Comparison of ENCODE assay signal across 8 cellular contexts in the genomic region with DNA sequence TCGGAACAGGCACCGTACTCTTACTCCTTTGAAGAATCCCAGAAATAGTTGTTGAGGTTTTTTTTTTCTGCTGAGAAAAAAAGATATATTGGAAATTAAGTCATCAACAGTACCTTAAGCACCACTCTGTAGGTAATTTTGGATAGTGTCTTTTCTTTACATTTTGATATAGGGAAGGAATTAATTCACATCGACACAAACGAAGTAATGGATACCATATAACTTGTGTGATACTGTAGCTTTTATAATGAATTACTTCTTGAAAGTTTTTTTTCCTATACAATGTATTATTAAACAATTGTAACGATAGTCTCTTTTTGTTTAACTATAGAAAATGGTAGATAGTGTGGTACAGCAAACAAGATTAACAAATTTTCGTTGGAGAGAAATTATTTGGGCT. TPM values are rescaled to one million over a fixed set of nuclear protein-coding genes. Genes with fewer than 3 reads are reported as not detected.
DNase-seq lines count a peak whose midpoint lies in the region; ATAC-seq and TF ChIP-seq lines count a peak whose summit lies in the region.

No MANE protein-coding gene starts in this region.

- intact Hi-C loops in HCT116 (cut with micrococcal nuclease): loop anchor here (1.0 to 2.0 kb wide), 4 partner anchors 290 to 558 kb away; no protein-coding TSS in a partner anchor

- peak overlapping the region; percentile 74 for H3K4me3 Mint-ChIP-seq in activated T-helper 17 cell treated with anti-CD3 and anti-CD28 coated beads, Interleukin-2, amount 50 U/mL, for 72 hours
- peak overlapping the region; percentile 87 for H3K4me3 Mint-ChIP-seq in stimulated activated memory B cell treated with anti-CD40 and anti-IgM and Interleukin-4, amounts not matched to agents 10 μg/mL and 1 μg/mL and 100 μg/mL, for 72 hours

- POLR2A ChIA-PET in HCT116 (lab: Charles Lee): no interaction called here

- H3K4me2 ChIP-seq in HCT116 (ENCODE audit: low read length): peak overlapping the region; percentile 82

- RAD21 ChIA-PET in HCT116 (lab: Charles Lee; ENCODE audit: low non-redundant PET in 1 of 2, low total read pairs in 2 of 2, uncharacterized antibody in 2 of 2, unreplicated experiment in 2 of 2): no interaction called here

- H3K9ac ChIP-seq in HCT116 (ENCODE audit: low read length): no peak overlapping the region
- peak overlapping the region; percentile 60 for H3K9ac ChIP-seq in iPS-18a (ENCODE audit: low read length)

- no peak for TF ChIP-seq RAD21 in HCT116 (IDR thresholded peaks at IDR 0.05; ENCODE audit: low read depth)

- TF ChIP-seq POLR2A in HCT116 (IDR thresholded peaks at IDR 0.05; ENCODE audit: borderline replicate concordance, extremely low read depth, insufficient read depth, insufficient read length): no peak

- no peak overlapping the region for H3K4me3 ChIP-seq in HCT116 (replicated peaks in 1 of 2; ENCODE audit: low read depth in 1 of 2, low read length in 2 of 2)
- peak overlapping the region; percentile 67 for H3K4me3 ChIP-seq in iPS-18a (ENCODE audit: low read length)

- H3K9me3 ChIP-seq in HCT116 (ENCODE audit: control insufficient read depth in 1 of 2, insufficient read depth in 1 of 2, low read depth in 1 of 2, low read length in 2 of 2): no peaks in the 10 kb centered on the region
- H3K9me3 ChIP-seq in iPS-18a (ENCODE audit: control insufficient read depth, low read depth, low read length): no peaks in the 10 kb centered on the region

- no peaks in the 10 kb centered on the region for H3K9me3 Mint-ChIP-seq in activated T-helper 17 cell treated with anti-CD3 and anti-CD28 coated beads, Interleukin-2, amount 50 U/mL, for 72 hours
- no peaks in the 10 kb centered on the region for H3K9me3 Mint-ChIP-seq in stimulated activated memory B cell treated with anti-CD40 and anti-IgM and Interleukin-4, amounts not matched to agents 10 μg/mL and 1 μg/mL and 100 μg/mL, for 72 hours

- CTCF ChIA-PET in HCT116 (lab: Charles Lee): interaction anchor here (0.9 to 1.1 kb wide), 3 partner anchors 10 to 376 kb away, joined by 3 to 10 read pairs (median 3); no protein-coding TSS in a partner anchor

- no TSS peak for BruUV-seq in HCT116 (replicated peaks; lab: Mats Ljungman, UMichigan)

- H3K79me2 ChIP-seq in HCT116 (ENCODE audit: insufficient read depth, low read length): no peaks in the 10 kb centered on the region

- peaks cover 49% of the 10 kb centered on the region for H3K27me3 Mint-ChIP-seq in activated T-helper 17 cell treated with anti-CD3 and anti-CD28 coated beads, Interleukin-2, amount 50 U/mL, for 72 hours
- peaks cover 12% of the 10 kb centered on the region for H3K27me3 Mint-ChIP-seq in stimulated activated memory B cell treated with anti-CD40 and anti-IgM and Interleukin-4, amounts not matched to agents 10 μg/mL and 1 μg/mL and 100 μg/mL, for 72 hours

- H3K4me1 ChIP-seq in HCT116 (ENCODE audit: control insufficient read depth in 1 of 2, insufficient read depth in 2 of 2, low read length in 2 of 2) (peaks cover 0 to 13% of the 10 kb centered on the region in 2 experiments; a peak in 3 of 4 replicates), iPS-18a (ENCODE audit: control insufficient read depth, low read depth, low read length) (peaks cover 17% of the 10 kb centered on the region)

- H4K20me1 ChIP-seq in HCT116 (ENCODE audit: insufficient read depth): no peaks in the 10 kb centered on the region

- ATAC-seq in HCT116: no peak
- no peak for ATAC-seq in activated T-helper 17 cell treated with anti-CD3 and anti-CD28 coated beads, Interleukin-2, amount 50 U/mL, for 72 hours (replicated peaks)
- ATAC-seq in stimulated activated memory B cell treated with anti-CD40 and anti-IgM and Interleukin-4, amounts not matched to agents 10 μg/mL and 1 μg/mL and 100 μg/mL, for 72 hours: no peak
- ATAC-seq in HG02571 (IDR thresholded peaks at IDR 0.05; ENCODE audit: unreplicated experiment): no peak
- no peak for ATAC-seq in HG03439 (IDR thresholded peaks at IDR 0.05; ENCODE audit: unreplicated experiment)

- H3K27me3 ChIP-seq in HCT116 (ENCODE audit: insufficient read depth, low read length) (no peaks in the 10 kb centered on the region), iPS-18a (ENCODE audit: control insufficient read depth, insufficient read depth, low read length) (peaks cover 10% of the 10 kb centered on the region)

- H3K36me3 ChIP-seq in HCT116 (ENCODE audit: control insufficient read depth in 1 of 2, insufficient read depth in 2 of 2, low read length in 2 of 2) (no peaks in the 10 kb centered on the region), iPS-18a (ENCODE audit: control insufficient read depth, low read depth, low read length) (no peaks in the 10 kb centered on the region)

- no peak for TF ChIP-seq CTCF in HCT116 (IDR thresholded peaks at IDR 0.05 in 2 of 3, conservative IDR thresholded peaks at IDR 0.05 in 1 of 3; ENCODE audit: borderline replicate concordance in 1 of 3, insufficient read depth in 1 of 3, low read depth in 2 of 3, low read length in 2 of 3)

- no peak overlapping the region for H2AFZ ChIP-seq in HCT116 (ENCODE audit: low read depth, low read length, poor library complexity, severe bottlenecking)

- H3K36me3 Mint-ChIP-seq in activated T-helper 17 cell treated with anti-CD3 and anti-CD28 coated beads, Interleukin-2, amount 50 U/mL, for 72 hours (ENCODE audit: low read depth): no peaks in the 10 kb centered on the region
- no peaks in the 10 kb centered on the region for H3K36me3 Mint-ChIP-seq in stimulated activated memory B cell treated with anti-CD40 and anti-IgM and Interleukin-4, amounts not matched to agents 10 μg/mL and 1 μg/mL and 100 μg/mL, for 72 hours

- no peak overlapping the region for H3K27ac Mint-ChIP-seq in activated T-helper 17 cell treated with anti-CD3 and anti-CD28 coated beads, Interleukin-2, amount 50 U/mL, for 72 hours
- peak overlapping the region; percentile 83 for H3K27ac Mint-ChIP-seq in stimulated activated memory B cell treated with anti-CD40 and anti-IgM and Interleukin-4, amounts not matched to agents 10 μg/mL and 1 μg/mL and 100 μg/mL, for 72 hours

- H3K9me2 ChIP-seq in HCT116 (ENCODE audit: insufficient read depth): no peaks in the 10 kb centered on the region

- H3K27ac ChIP-seq in HCT116 (ENCODE audit: low read depth, low read length) (no peak overlapping the region), iPS-18a (ENCODE audit: low read length) (no peak overlapping the region)

- DNase-seq in HCT116 (ENCODE audit: low read depth, low spot score) (no peak), UCSD-AML1 (lab: John Stamatoyannopoulos, UW; ENCODE audit: unreplicated experiment) (no peak), HUDEP-2 (lab: John Stamatoyannopoulos, UW; ENCODE audit: unreplicated experiment in 76 of 76) (no peak)

- peaks cover 17% of the 10 kb centered on the region for H3K4me1 Mint-ChIP-seq in activated T-helper 17 cell treated with anti-CD3 and anti-CD28 coated beads, Interleukin-2, amount 50 U/mL, for 72 hours
- H3K4me1 Mint-ChIP-seq in stimulated activated memory B cell treated with anti-CD40 and anti-IgM and Interleukin-4, amounts not matched to agents 10 μg/mL and 1 μg/mL and 100 μg/mL, for 72 hours: peaks cover 55% of the 10 kb centered on the region

TF ChIP-seq in HCT116, 20 proteins besides CTCF, POLR2A, EP300 and RAD21:
- TF ChIP-seq ZNF274 (IDR thresholded peaks at IDR 0.05; ENCODE audit: low read depth, low read length) (no peak), YY1 (IDR thresholded peaks at IDR 0.05; ENCODE audit: extremely low read depth, insufficient replicate concordance, low read depth, low read length) (no peak), POLR2AphosphoS5 (IDR thresholded peaks at IDR 0.05; ENCODE audit: low read depth, low read length) (no peak), CEBPB (IDR thresholded peaks at IDR 0.05; ENCODE audit: low read depth) (no peak), ELF1 (IDR thresholded peaks at IDR 0.05; ENCODE audit: borderline replicate concordance, low read depth) (no peak), EZH2phosphoT487 (IDR thresholded peaks at IDR 0.05; ENCODE audit: borderline replicate concordance) (no peak)
- TF ChIP-seq, protein P1, sequence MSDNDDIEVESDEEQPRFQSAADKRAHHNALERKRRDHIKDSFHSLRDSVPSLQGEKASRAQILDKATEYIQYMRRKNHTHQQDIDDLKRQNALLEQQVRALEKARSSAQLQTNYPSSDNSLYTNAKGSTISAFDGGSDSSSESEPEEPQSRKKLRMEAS (IDR thresholded peaks at IDR 0.05): no peak

RNA-seq across cellular contexts. Expression of a gene that starts 1.5 kb away (rescaled TPM):
- 1.6 TPM for total RNA-seq in HCT116 (2021; ENCODE audit: unreplicated experiment)
- polyA plus RNA-seq in HCT116 (2012): 0.16 and 0.17 TPM in 2 replicates
- 10 to 100 TPM in 1 of 2 donors, 1 to 10 TPM in 1; 8.7 to 12.4 TPM for total RNA-seq in activated T-helper 17 cell treated with anti-CD3 and anti-CD28 coated beads, Interleukin-2, amount 50 U/mL, for 72 hours
